20 cellular contexts compared by ENCODE assay signal in the genomic region with DNA sequence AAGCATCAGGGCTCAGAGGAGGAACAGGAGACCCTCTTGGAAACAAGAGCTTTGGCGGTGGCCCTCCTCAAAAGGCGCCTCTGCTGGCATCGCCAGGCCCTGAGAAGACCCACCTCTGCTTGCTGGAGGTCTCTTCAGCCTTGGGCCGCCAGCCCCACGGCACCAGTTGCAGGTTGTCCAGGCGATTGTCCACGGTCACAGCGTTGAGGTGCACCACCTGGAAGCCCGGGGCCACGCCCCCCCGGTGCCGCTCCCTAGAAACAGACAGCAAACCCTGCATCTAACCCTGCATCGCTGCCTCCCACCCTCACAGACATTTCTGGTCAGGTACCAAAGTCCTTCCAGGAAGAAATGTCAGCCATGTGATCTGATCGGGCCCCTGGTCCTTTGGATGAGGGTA.
"Had no signal": no experiment of that assay in that cellular context is flagged by ENCODE, and none has a peak within 500 bp of the region (broad histone marks: within the 10 kb centered on the region; RNA-seq: fewer than 3 reads in every experiment).

No MANE protein-coding gene starts in this region.

- H3K9me3 ChIP-seq: adrenal gland, MG63, Peyer's patch had no signal

- ATAC-seq: activated CD8-positive, alpha-beta T cell treated with anti-CD3 and anti-CD28 coated beads, Interleukin-2, amount 10 ng/mL, durations not matched to agents 7 days and 5 days; WTC11 had no signal

- H3K27ac ChIP-seq: adrenal gland, Peyer's patch had no signal

- H3K4me3 ChIP-seq: adrenal gland, MG63, Peyer's patch had no signal

- H3K27me3 ChIP-seq: adrenal gland, MG63, Peyer's patch had no signal

- DNase-seq: activated CD4-positive, alpha-beta T cell treated with anti-CD3 and anti-CD28 coated beads for 48 hours; activated CD4-positive, alpha-beta T cell treated with anti-CD3 and anti-CD28 coated beads, Interleukin-2, amount 50 U/mL, for 4 hours; activated CD4-positive, CD25-positive, alpha-beta regulatory T cell treated with anti-CD3 and anti-CD28 coated beads, Interleukin-2, amount 50 U/mL, for 72 hours; activated CD8-positive, alpha-beta memory T cell treated with anti-CD3 and anti-CD28 coated beads, Interleukin-2, amount 50 U/mL, for 48 hours; activated CD8-positive, alpha-beta T cell treated with anti-CD3 and anti-CD28 coated beads, Interleukin-2, amount 10 ng/mL, durations not matched to agents 7 days and 5 days; activated naive CD4-positive, alpha-beta T cell treated with anti-CD3 and anti-CD28 coated beads, Interleukin-2, amount 50 U/mL, for 16 hours; activated naive CD8-positive, alpha-beta T cell treated with anti-CD3 and anti-CD28 coated beads, Interleukin-2, amount 10 ng/mL, durations not matched to agents 7 days and 5 days; activated T-cell treated with anti-CD3 and anti-CD28 coated beads, Interleukin-2, amount 50 U/mL, for 1 hour; adrenal gland; anterior cingulate cortex; MG63; MV-4-11; NCI-H1092 treated with DMSO at 0.1 percent for 48 hours; NCI-H1417 treated with DMSO at 0.1 percent for 48 hours; NCI-H1694; NCI-H2029 treated with DMSO at 0.1 percent for 48 hours; NCI-H524; Peyer's patch; SHP77 treated with DMSO at 0.1 percent for 48 hours had no signal
